Comparison of ENCODE assay signal across 7 cellular contexts in the genomic region with DNA sequence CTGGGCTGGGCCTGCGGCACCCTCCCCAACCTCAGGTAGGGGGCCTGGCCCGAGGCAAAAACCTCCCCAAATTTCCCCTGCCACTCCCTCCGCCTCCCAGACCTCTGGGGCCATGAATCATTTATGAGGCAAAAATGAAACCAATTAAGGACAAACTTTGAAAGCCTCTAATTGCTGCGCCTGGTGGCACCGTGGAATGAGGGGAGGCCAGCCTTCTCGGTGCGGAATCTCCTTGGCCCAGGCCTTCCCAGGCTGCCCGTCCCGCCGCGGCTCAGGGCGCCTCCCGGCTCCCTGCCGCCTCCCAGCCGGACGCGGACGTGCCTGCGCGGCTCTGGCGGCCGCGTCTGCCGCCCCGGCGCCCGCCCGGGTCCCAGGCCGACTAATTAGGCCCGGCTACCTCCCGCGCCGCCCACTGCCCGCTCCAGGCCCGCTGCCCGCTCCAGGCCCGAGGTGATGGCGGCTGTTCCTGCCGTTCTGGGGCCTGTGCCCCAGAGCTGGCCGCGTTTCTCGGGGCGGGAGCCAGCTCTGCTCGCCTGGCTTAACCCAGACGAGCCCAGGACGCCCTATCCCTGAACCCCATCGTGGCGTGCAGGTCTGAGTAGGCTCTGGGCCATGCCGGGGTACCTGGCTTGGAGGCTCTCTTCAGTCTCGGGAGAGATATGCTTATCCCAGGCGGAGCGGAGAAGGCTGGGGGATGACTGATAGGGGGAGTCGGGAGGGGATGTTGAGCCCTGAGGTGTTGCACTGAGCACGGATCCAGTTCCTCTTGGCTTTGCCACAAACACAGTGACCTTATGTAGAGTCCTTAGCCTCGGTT. TPM values are rescaled to one million over a fixed set of nuclear protein-coding genes. Genes with fewer than 3 reads are reported as not detected.
DNase-seq lines count a peak whose midpoint lies in the region; ATAC-seq and TF ChIP-seq lines count a peak whose summit lies in the region.

No MANE protein-coding gene starts in this region.

- TF ChIP-seq CTCF in RWPE1 (conservative IDR thresholded peaks at IDR 0.05; ENCODE audit: low read depth) (no peak), brain (conservative IDR thresholded peaks at IDR 0.05) (no peak)

- no peaks in the 10 kb centered on the region for H3K9me3 Mint-ChIP-seq in brain

- TF ChIP-seq POLR2A in GM19193 (IDR thresholded peaks at IDR 0.05; ENCODE audit: extremely low read depth, insufficient read depth, insufficient read length), result peak; percentile 52

- DNase-seq in RWPE1 (ENCODE audit: low spot score), result peak; percentile 66
- peak; percentile 83 for DNase-seq in left kidney (ENCODE audit: low read depth, low spot score)
- DNase-seq in stimulated activated CD8-positive, alpha-beta memory T cell treated with anti-CD3 and anti-CD28 coated beads, Interleukin-4, amount 100 ng/mL, for 48 hours, result peak; percentile 59
- no peak for DNase-seq in kidney glomerular epithelial cell (lab: John Stamatoyannopoulos, UW)

- peak overlapping the region; percentile 96 to 99 (median 97) for H3K27ac Mint-ChIP-seq in brain

- H3K4me1 Mint-ChIP-seq in brain, result peaks cover 93% of the 10 kb centered on the region

- H3K36me3 Mint-ChIP-seq in brain, result no peaks in the 10 kb centered on the region

- H3K27ac ChIP-seq in RWPE1, result peak overlapping the region; percentile 88

- no peaks in the 10 kb centered on the region for H3K27me3 Mint-ChIP-seq in brain

- POLR2A ChIA-PET in RWPE1 (lab: Yijun Ruan, JAX; ENCODE audit: low non-redundant PET), result interaction anchor here (0.5 to 1.2 kb wide), 3 partner anchors 17 to 21 kb away, joined by 3 to 6 read pairs (median 4); no protein-coding TSS in a partner anchor

- ATAC-seq in GM21526 (IDR thresholded peaks at IDR 0.05; ENCODE audit: low FRiP score, unreplicated experiment), result no peak

- CTCF ChIA-PET in RWPE1 (lab: Yijun Ruan, JAX), result interaction anchor here (0.6 to 2.0 kb wide), 6 partner anchors 22 to 97 kb away, joined by 3 to 11 read pairs (median 4); no protein-coding TSS in a partner anchor

- peak overlapping the region; percentile 65 to 81 (median 71) for H3K4me3 Mint-ChIP-seq in brain

RNA-seq across cellular contexts. Expression of a gene that starts 20.1 kb away (rescaled TPM):
- 79.7 TPM for polyA plus RNA-seq in brain (ENCODE audit: insufficient read depth, low read depth, low replicate concordance)
